24 cellular contexts compared by ENCODE assay signal in genomic region chr7:3459111-3459510, GRCh38.
"Had no signal": no experiment of that assay in that cellular context is flagged by ENCODE, and none has a peak within 500 bp of the region (broad histone marks: within the 10 kb centered on the region; RNA-seq: fewer than 3 reads in every experiment).

No MANE protein-coding gene starts in this region.

- H3K4me3 ChIP-seq: MG63 had no signal

- H3K27me3 ChIP-seq: MG63 had no signal

- FAIRE-seq: RCC 7860 had no signal

- H3K4me3 Mint-ChIP-seq: T-cell; T-helper 1 cell treated with Interleukin-12 subunit alpha and Interleukin-12 subunit beta and Interleukin-4 antibody, amounts not matched to agents 30 μg/mL and 1 μg/mL, for 36 hours had no signal

- H3K36me3 Mint-ChIP-seq: T-cell had no signal

- H3K9me3 ChIP-seq: SK-N-SH had no signal

- H3K27ac ChIP-seq: HL-60 had no signal

- DNase-seq: Karpas-422; KG1; MG63; NCI-H1092 treated with DMSO at 0.1 percent for 48 hours; NCI-H1436; NCI-H187; NCI-H2029; NCI-H2081 treated with DMSO at 0.1 percent for 48 hours; NCI-H2171; NCI-H226; NCI-H446; NCI-H510A; NCI-H524 treated with DMSO at 0.1 percent for 48 hours; NCI-H774; NK-92 treated with Interleukin-12 subunit alpha and Interleukin-12 subunit beta, amount 100 ng/mL, for 24 hours; OCI-M1; RPMI8226; SHP77; SK-N-SH; SW 1271; T-cell had no signal

- H3K36me3 ChIP-seq: MG63 had no signal

- H3K27ac Mint-ChIP-seq: T-cell; T-helper 1 cell treated with Interleukin-12 subunit alpha and Interleukin-12 subunit beta and Interleukin-4 antibody, amounts not matched to agents 30 μg/mL and 1 μg/mL, for 36 hours had no signal

- H3K27me3 Mint-ChIP-seq: T-cell had no signal

- ATAC-seq: T-cell had no signal
